In the genomic region with DNA sequence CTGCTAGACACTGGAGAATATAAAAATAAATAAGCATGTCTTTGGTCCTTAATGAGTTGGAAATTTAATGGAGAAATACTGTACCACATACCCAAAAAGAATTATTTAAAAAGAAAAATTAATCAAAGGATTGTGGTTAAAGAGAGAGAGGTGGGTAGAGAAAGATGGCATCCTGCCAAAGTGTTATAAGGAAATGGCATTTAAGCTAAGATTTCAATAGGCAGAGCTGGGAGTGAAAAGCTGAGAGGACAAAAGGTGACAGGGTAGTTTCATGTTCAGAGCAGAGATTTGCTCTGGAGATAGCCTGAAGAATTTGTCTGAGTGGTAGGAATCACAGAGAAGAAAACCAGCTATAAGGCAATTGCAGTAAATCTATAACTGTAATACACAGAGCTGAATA, we compare ENCODE assay signal across 19 cellular contexts.
DNase-seq lines count a peak whose midpoint lies in the region; ATAC-seq and TF ChIP-seq lines count a peak whose summit lies in the region.
"Had no signal": no experiment of that assay in that cellular context is flagged by ENCODE, and none has a peak within 500 bp of the region (broad histone marks: within the 10 kb centered on the region; RNA-seq: fewer than 3 reads in every experiment).

No MANE protein-coding gene starts in this region.

- H3K4me3 Mint-ChIP-seq in Calu3 (ENCODE audit: low read depth, unreplicated experiment): no peak overlapping the region
- H3K4me3 Mint-ChIP-seq: activated naive CD8-positive, alpha-beta T cell treated with anti-CD3 and anti-CD28 coated beads, Interleukin-2, amount 10 ng/mL, durations not matched to agents 7 days and 5 days; dendritic cell treated with granulocyte-macrophage colony-stimulating factor and Interleukin-4, amounts not matched to agents 40 ng/mL and 50 ng/mL, for 4 days; memory B cell; naive thymus-derived CD8-positive, alpha-beta T cell had no signal

- H3K4me1 Mint-ChIP-seq in Calu3 (ENCODE audit: low read depth, unreplicated experiment): peaks cover 15% of the 10 kb centered on the region
- H3K4me1 Mint-ChIP-seq: activated naive CD8-positive, alpha-beta T cell treated with anti-CD3 and anti-CD28 coated beads, Interleukin-2, amount 10 ng/mL, durations not matched to agents 7 days and 5 days; memory B cell; naive thymus-derived CD8-positive, alpha-beta T cell had no signal

- H3K36me3 Mint-ChIP-seq in Calu3 (ENCODE audit: insufficient read depth, unreplicated experiment): no peaks in the 10 kb centered on the region
- H3K36me3 Mint-ChIP-seq: activated naive CD8-positive, alpha-beta T cell treated with anti-CD3 and anti-CD28 coated beads, Interleukin-2, amount 10 ng/mL, durations not matched to agents 7 days and 5 days; memory B cell; naive thymus-derived CD8-positive, alpha-beta T cell had no signal

- CTCF ChIA-PET in Calu3 (lab: Charles Lee): interaction anchor here (0.8 to 1.1 kb wide), 2 partner anchors 14 to 16 kb away, joined by 4 to 5 read pairs; no protein-coding TSS in a partner anchor
- CTCF ChIA-PET in HEK293T (lab: Yijun Ruan, JAX): no interaction called here

- intact Hi-C loops in Calu3 (cut with micrococcal nuclease; ENCODE audit: unreplicated experiment): no loop called here

- no peak for TF ChIP-seq CTCF in Calu3 (IDR thresholded peaks at IDR 0.05; ENCODE audit: unreplicated experiment)

- POLR2A ChIA-PET in HEK293T (lab: Yijun Ruan, JAX): no interaction called here

- H3K9me3 Mint-ChIP-seq in Calu3 (ENCODE audit: low read depth, unreplicated experiment): peaks cover 2% of the 10 kb centered on the region

- no TSS peak for BruUV-seq in Calu3 (replicated peaks; lab: Mats Ljungman, UMichigan)

- peak; percentile 41 for DNase-seq in Calu3
- DNase-seq in HEK293T (ENCODE audit: extremely low spot score): peak; percentile 3
- peak; percentile 4 for DNase-seq in NCI-H2107 (lab: John Stamatoyannopoulos, UW)
- DNase-seq in amniotic epithelial cell (ENCODE audit: low read depth): peak; percentile 9
- DNase-seq in NK-92 treated with Interleukin-12 subunit alpha and Interleukin-12 subunit beta, amount 100 ng/mL, for 24 hours (lab: John Stamatoyannopoulos, UW): no peak
- no peak for DNase-seq in amniotic stem cell (lab: John Stamatoyannopoulos, UW)
- DNase-seq: activated naive CD8-positive, alpha-beta T cell treated with anti-CD3 and anti-CD28 coated beads, Interleukin-2, amount 10 ng/mL, durations not matched to agents 7 days and 5 days; foreskin fibroblast; GDM1; hypothalamus; naive thymus-derived CD8-positive, alpha-beta T cell; NCI-H446; stimulated activated CD4-positive, alpha-beta T cell treated with anti-CD3 and anti-CD28 coated beads, Interleukin-4, amount 100 ng/mL, for 1 hour; T-helper 9 cell had no signal

- H3K27ac Mint-ChIP-seq in Calu3 (ENCODE audit: unreplicated experiment): no peak overlapping the region
- H3K27ac Mint-ChIP-seq: activated naive CD8-positive, alpha-beta T cell treated with anti-CD3 and anti-CD28 coated beads, Interleukin-2, amount 10 ng/mL, durations not matched to agents 7 days and 5 days; dendritic cell treated with granulocyte-macrophage colony-stimulating factor and Interleukin-4, amounts not matched to agents 40 ng/mL and 50 ng/mL, for 4 days; memory B cell; naive thymus-derived CD8-positive, alpha-beta T cell had no signal

- no peak for ATAC-seq in GM19395 (IDR thresholded peaks at IDR 0.05; ENCODE audit: unreplicated experiment)
- ATAC-seq: activated CD4-positive, CD25-positive, alpha-beta regulatory T cell treated with anti-CD3 and anti-CD28 coated beads, Interleukin-2, amount 50 U/mL, for 24 hours; naive thymus-derived CD8-positive, alpha-beta T cell; SK-N-SH treated with all-trans-retinoic acid at 6 μM for 48 hours had no signal

- H3K27me3 Mint-ChIP-seq in Calu3 (ENCODE audit: unreplicated experiment): no peaks in the 10 kb centered on the region
- H3K27me3 Mint-ChIP-seq: activated naive CD8-positive, alpha-beta T cell treated with anti-CD3 and anti-CD28 coated beads, Interleukin-2, amount 10 ng/mL, durations not matched to agents 7 days and 5 days; dendritic cell treated with granulocyte-macrophage colony-stimulating factor and Interleukin-4, amounts not matched to agents 40 ng/mL and 50 ng/mL, for 4 days; memory B cell; naive thymus-derived CD8-positive, alpha-beta T cell had no signal

TF ChIP-seq in HEK293T, 16 proteins besides CTCF, POLR2A, EP300 and RAD21:
- no peak for TF ChIP-seq FOXA1 (IDR thresholded peaks at IDR 0.05)
- no peak for TF ChIP-seq SUZ12 (IDR thresholded peaks at IDR 0.05)
- no peak for TF ChIP-seq FOXK2 (IDR thresholded peaks at IDR 0.05)
- no peak for TF ChIP-seq FOXM1 (IDR thresholded peaks at IDR 0.05; ENCODE audit: borderline replicate concordance)
- no peak for TF ChIP-seq BHLHE40 (IDR thresholded peaks at IDR 0.05; ENCODE audit: borderline replicate concordance)
- no peak for TF ChIP-seq ELF4 (IDR thresholded peaks at IDR 0.05)
- TF ChIP-seq NFRKB (IDR thresholded peaks at IDR 0.05): no peak
- no peak for TF ChIP-seq L3MBTL2 (conservative IDR thresholded peaks at IDR 0.05)
- no peak for TF ChIP-seq ARNT (IDR thresholded peaks at IDR 0.05)
- TF ChIP-seq SP1 (IDR thresholded peaks at IDR 0.05): no peak
- TF ChIP-seq LEF1 (IDR thresholded peaks at IDR 0.05; ENCODE audit: borderline replicate concordance): no peak
- no peak for TF ChIP-seq CTBP1 (IDR thresholded peaks at IDR 0.05; ENCODE audit: borderline replicate concordance)
- TF ChIP-seq, protein P1, sequence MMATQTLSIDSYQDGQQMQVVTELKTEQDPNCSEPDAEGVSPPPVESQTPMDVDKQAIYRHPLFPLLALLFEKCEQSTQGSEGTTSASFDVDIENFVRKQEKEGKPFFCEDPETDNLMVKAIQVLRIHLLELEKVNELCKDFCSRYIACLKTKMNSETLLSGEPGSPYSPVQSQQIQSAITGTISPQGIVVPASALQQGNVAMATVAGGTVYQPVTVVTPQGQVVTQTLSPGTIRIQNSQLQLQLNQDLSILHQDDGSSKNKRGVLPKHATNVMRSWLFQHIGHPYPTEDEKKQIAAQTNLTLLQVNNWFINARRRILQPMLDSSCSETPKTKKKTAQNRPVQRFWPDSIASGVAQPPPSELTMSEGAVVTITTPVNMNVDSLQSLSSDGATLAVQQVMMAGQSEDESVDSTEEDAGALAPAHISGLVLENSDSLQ (IDR thresholded peaks at IDR 0.05): no peak
- no peak for TF ChIP-seq TARDBP (IDR thresholded peaks at IDR 0.05)
- no peak for TF ChIP-seq ZNF384 (IDR thresholded peaks at IDR 0.05)
- no peak for TF ChIP-seq HDGF (IDR thresholded peaks at IDR 0.05; ENCODE audit: borderline replicate concordance)

Comparison
In these comparisons a context has a peak if more than half of its experiments do, and no peak if none do; other contexts are left out.
1. DNase-seq: peak in Calu3 (single experiment), HEK293T (single experiment), NCI-H2107 (single experiment) and amniotic epithelial cell (single experiment); none in NK-92 treated with Interleukin-12 subunit alpha and Interleukin-12 subunit beta, amount 100 ng/mL, for 24 hours (single experiment) and amniotic stem cell (single experiment).